16 cellular contexts compared by ENCODE assay signal in genomic region chr7:131640686-131641085, GRCh38.
A peak's percentile ranks its signal among the peaks of the same experiment; 100 is the strongest.
DNase-seq lines count a peak whose midpoint lies in the region; TF ChIP-seq lines count a peak whose summit lies in the region.
"Had no signal": no experiment of that assay in that cellular context is flagged by ENCODE, and none has a peak within 500 bp of the region (broad histone marks: within the 10 kb centered on the region; RNA-seq: fewer than 3 reads in every experiment).

No MANE protein-coding gene starts in this region.

- H3K9me3 ChIP-seq in Caco-2 = no peaks in the 10 kb centered on the region
- H3K9me3 ChIP-seq in endodermal cell (ENCODE audit: control insufficient read depth, low read length) = no peaks in the 10 kb centered on the region
- H3K9me3 ChIP-seq in osteoblast (ENCODE audit: low read depth, low read length) = no peaks in the 10 kb centered on the region
- H3K9me3 ChIP-seq: BLaER1 treated with 17β-estradiol and CSF1 and Interleukin-3, amounts not matched to agents 10 nM and 100 nM had no signal

- CTCF ChIA-PET in Caco-2 (lab: Charles Lee) = interaction anchor here (0.9 to 1.1 kb wide), 2 partner anchors 9 to 15 kb away, joined by 3 to 4 read pairs; no protein-coding TSS in a partner anchor

- no peak for TF ChIP-seq CTCF in Caco-2 (IDR thresholded peaks at IDR 0.05; ENCODE audit: insufficient read depth in 1 of 2, low read depth in 1 of 2, low read length in 1 of 2, severe bottlenecking in 1 of 2, unreplicated experiment in 1 of 2)
- no peak for TF ChIP-seq CTCF in endodermal cell (conservative IDR thresholded peaks at IDR 0.05)
- no peak for TF ChIP-seq CTCF in nephron (IDR thresholded peaks at IDR 0.05; ENCODE audit: unreplicated experiment in 3 of 3)
- no peak for TF ChIP-seq CTCF in osteoblast (IDR thresholded peaks at IDR 0.05; ENCODE audit: extremely low read depth, low read depth, low read length)

- H3K27me3 ChIP-seq in Caco-2 (replicated peaks; ENCODE audit: control insufficient read depth, insufficient read depth, low read length) (no peaks in the 10 kb centered on the region), endodermal cell (ENCODE audit: control insufficient read depth, insufficient read depth, low read length, poor library complexity, severe bottlenecking) (no peaks in the 10 kb centered on the region), osteoblast (ENCODE audit: insufficient read depth, low read length) (no peaks in the 10 kb centered on the region)
- H3K27me3 ChIP-seq: BLaER1 treated with 17β-estradiol and CSF1 and Interleukin-3, amounts not matched to agents 10 nM and 100 nM had no signal

- no peaks in the 10 kb centered on the region for H3K36me3 ChIP-seq in Caco-2 (ENCODE audit: control insufficient read depth, insufficient read depth, low read length)
- H3K36me3 ChIP-seq in endodermal cell (ENCODE audit: control insufficient read depth, insufficient read depth, low read length) = no peaks in the 10 kb centered on the region
- H3K36me3 ChIP-seq in osteoblast (ENCODE audit: insufficient read depth, low read length) = no peaks in the 10 kb centered on the region
- H3K36me3 ChIP-seq: BLaER1 treated with 17β-estradiol and CSF1 and Interleukin-3, amounts not matched to agents 10 nM and 100 nM had no signal

- no peak overlapping the region for H2AFZ ChIP-seq in osteoblast (ENCODE audit: low read length)
- H2AFZ ChIP-seq: GM23248 had no signal

- no peak overlapping the region for H3K4me3 Mint-ChIP-seq in Caco-2 (ENCODE audit: unreplicated experiment)
- no peak overlapping the region for H3K4me3 Mint-ChIP-seq in endodermal cell
- no peak overlapping the region for H3K4me3 Mint-ChIP-seq in nephron
- H3K4me3 Mint-ChIP-seq: CD4-positive, CD25-positive, alpha-beta regulatory T cell; H9; IgD-negative memory B cell had no signal

- POLR2A ChIA-PET in Caco-2 (lab: Charles Lee) = no interaction called here

- H3K4me2 ChIP-seq in osteoblast (ENCODE audit: insufficient read depth, low read length) = no peak overlapping the region
- H3K4me2 ChIP-seq: BLaER1 treated with 17β-estradiol and CSF1 and Interleukin-3, amounts not matched to agents 10 nM and 100 nM had no signal

- 91 to 95% methylated on average over 5 of the region's 5 CpGs for WGBS in endodermal cell (ENCODE audit: insufficient coverage in 1 of 2, insufficient read length in 1 of 2), 2 experiments

- H3K4me1 ChIP-seq in Caco-2 (peaks cover 67% of the 10 kb centered on the region), endodermal cell (ENCODE audit: control insufficient read depth, insufficient read depth, low read length) (peaks cover 14% of the 10 kb centered on the region), osteoblast (ENCODE audit: insufficient read depth, low read length) (peaks cover 6% of the 10 kb centered on the region)
- H3K4me1 ChIP-seq: BLaER1 treated with 17β-estradiol and CSF1 and Interleukin-3, amounts not matched to agents 10 nM and 100 nM had no signal

- BruUV-seq in Caco-2 (replicated peaks; lab: Mats Ljungman, UMichigan) = no TSS peak

- H3K27ac Mint-ChIP-seq in Caco-2 (ENCODE audit: unreplicated experiment) = peak overlapping the region; percentile 73
- peak overlapping the region; percentile 82 for H3K27ac Mint-ChIP-seq in endodermal cell
- peak overlapping the region in 2 of 3 experiments; percentile 78 to 81 for H3K27ac Mint-ChIP-seq in nephron
- H3K27ac Mint-ChIP-seq: CD4-positive, CD25-positive, alpha-beta regulatory T cell; IgD-negative memory B cell had no signal

- H3K9me3 Mint-ChIP-seq in Caco-2 (ENCODE audit: unreplicated experiment) (peaks cover 9% of the 10 kb centered on the region), endodermal cell (no peaks in the 10 kb centered on the region), nephron (no peaks in the 10 kb centered on the region)
- H3K9me3 Mint-ChIP-seq: H9 had no signal

- H3K4me3 ChIP-seq in Caco-2 (ENCODE audit: low read depth, low read length) (no peak overlapping the region), endodermal cell (ENCODE audit: low read length) (no peak overlapping the region), osteoblast (ENCODE audit: insufficient read depth, low read length) (no peak overlapping the region)
- H3K4me3 ChIP-seq: BLaER1 treated with 17β-estradiol and CSF1 and Interleukin-3, amounts not matched to agents 10 nM and 100 nM; GM23248 had no signal

- peaks cover 6% of the 10 kb centered on the region for H3K36me3 Mint-ChIP-seq in Caco-2 (ENCODE audit: insufficient read depth, unreplicated experiment)
- no peaks in the 10 kb centered on the region for H3K36me3 Mint-ChIP-seq in endodermal cell (ENCODE audit: low read depth)
- H3K36me3 Mint-ChIP-seq in nephron (ENCODE audit: low read depth) = no peaks in the 10 kb centered on the region
- H3K36me3 Mint-ChIP-seq: CD4-positive, CD25-positive, alpha-beta regulatory T cell; IgD-negative memory B cell had no signal

- H3K27me3 Mint-ChIP-seq in Caco-2 (ENCODE audit: insufficient read depth, unreplicated experiment) (no peaks in the 10 kb centered on the region), endodermal cell (ENCODE audit: insufficient read depth) (peaks cover 7% of the 10 kb centered on the region), nephron (ENCODE audit: low read depth) (peaks cover 30% of the 10 kb centered on the region)

- intact Hi-C loops in Caco-2 (cut with micrococcal nuclease; ENCODE audit: unreplicated experiment) = no loop called here

- H3K79me2 ChIP-seq in osteoblast (ENCODE audit: insufficient read depth, low read length) = no peaks in the 10 kb centered on the region

- H3K4me1 Mint-ChIP-seq in Caco-2 (ENCODE audit: low read depth, unreplicated experiment) (peaks cover 65% of the 10 kb centered on the region), endodermal cell (peaks cover 42% of the 10 kb centered on the region), nephron (peaks cover 15% of the 10 kb centered on the region)
- H3K4me1 Mint-ChIP-seq: CD4-positive, CD25-positive, alpha-beta regulatory T cell; IgD-negative memory B cell had no signal

- H4K20me1 ChIP-seq in osteoblast (ENCODE audit: insufficient read depth, low read length) = no peaks in the 10 kb centered on the region
- H4K20me1 ChIP-seq: BLaER1 treated with 17β-estradiol and CSF1 and Interleukin-3, amounts not matched to agents 10 nM and 100 nM had no signal

- no peak for DNase-seq in Caco-2
- DNase-seq in RPMI7951 (ENCODE audit: low read depth) = peak; percentile 88
- DNase-seq in endodermal cell = no peak
- no peak for DNase-seq in anterior cingulate cortex (lab: John Stamatoyannopoulos, UW)
- DNase-seq in osteoblast (ENCODE audit: insufficient read length, low spot score, missing footprints) = no peak
- no peak for DNase-seq in NCI-H2196 (lab: John Stamatoyannopoulos, UW; ENCODE audit: unreplicated experiment)
- DNase-seq: ACHN; Calu3; CD4-positive, CD25-positive, alpha-beta regulatory T cell; DMS 273 treated with DMSO at 0.1 percent for 48 hours; DMS79; GM23248; H9 had no signal

- H3K27ac ChIP-seq in endodermal cell (ENCODE audit: low read depth, low read length) (no peak overlapping the region), osteoblast (ENCODE audit: low read depth, low read length) (no peak overlapping the region)
- H3K27ac ChIP-seq: BLaER1 treated with 17β-estradiol and CSF1 and Interleukin-3, amounts not matched to agents 10 nM and 100 nM; GM23248 had no signal

- H3K9ac ChIP-seq in endodermal cell (ENCODE audit: extremely low read depth, low read length, poor library complexity, severe bottlenecking) = no peak overlapping the region
- H3K9ac ChIP-seq: BLaER1 treated with 17β-estradiol and CSF1 and Interleukin-3, amounts not matched to agents 10 nM and 100 nM; GM23248 had no signal
